ENCODE assay signal across 13 cellular contexts in genomic region chr12:71900091-71900490, GRCh38. TPM values are rescaled to one million over a fixed set of nuclear protein-coding genes. Genes with fewer than 3 reads are reported as not detected.
DNase-seq lines count a peak whose midpoint lies in the region; ATAC-seq and TF ChIP-seq lines count a peak whose summit lies in the region.
"Had no signal": no experiment of that assay in that cellular context is flagged by ENCODE, and none has a peak within 500 bp of the region (broad histone marks: within the 10 kb centered on the region; RNA-seq: fewer than 3 reads in every experiment).

No MANE protein-coding gene starts in this region.

- H3K4me3 ChIP-seq in adipocyte (ENCODE audit: low read length), result no peak overlapping the region

- DNase-seq in AG09319 (ENCODE audit: extremely low read depth, low read depth) (no peak), HFFc6 (peak; percentile 15), adipocyte (ENCODE audit: low read depth) (peak; percentile 22), iris pigment epithelial cell (ENCODE audit: low read depth) (peak; percentile 14), foreskin melanocyte (no peak), head of caudate nucleus (no peak), Right ventricle myocardium inferior (ENCODE audit: missing footprints) (no peak), NCI-H146 treated with DMSO at 0.1 percent for 48 hours (lab: John Stamatoyannopoulos, UW; ENCODE audit: unreplicated experiment) (no peak)
- DNase-seq: H7, NCI-H2107 had no signal

- no peak overlapping the region for H3K9ac ChIP-seq in adipocyte (ENCODE audit: low read length)

- no peaks in the 10 kb centered on the region for H3K9me3 ChIP-seq in adipocyte (ENCODE audit: control insufficient read depth, low read length)

- intact Hi-C loops in head of caudate nucleus (cut with DNase I) (no loop called here), Right ventricle myocardium inferior (cut with DNase I) (loop anchor here (10.0 kb wide), 1 partner anchor 115 kb away; no protein-coding TSS in a partner anchor)

- TF ChIP-seq CTCF in AG09319 (IDR thresholded peaks at IDR 0.05; ENCODE audit: low read depth, low read length), result peak; percentile 11
- TF ChIP-seq CTCF in HFFc6 (IDR thresholded peaks at IDR 0.05), result peak; percentile 77

- peaks cover 12% of the 10 kb centered on the region for H3K4me1 Mint-ChIP-seq in HFFc6 (ENCODE audit: low read depth)
- H3K4me1 Mint-ChIP-seq: brain; stimulated activated memory B cell treated with anti-CD40 and anti-IgM and Interleukin-4, amounts not matched to agents 10 μg/mL and 1 μg/mL and 100 μg/mL, for 72 hours had no signal

- peaks cover 88% of the 10 kb centered on the region for H3K36me3 ChIP-seq in adipocyte (ENCODE audit: control insufficient read depth, insufficient read depth, low read length, severe bottlenecking)

- peaks cover 25% of the 10 kb centered on the region; the same call in 1 of the 2 replicates for H3K36me3 Mint-ChIP-seq in HFFc6 (ENCODE audit: low read depth)

- no peak overlapping the region for H3K27ac Mint-ChIP-seq in HFFc6
- H3K27ac Mint-ChIP-seq: brain; stimulated activated memory B cell treated with anti-CD40 and anti-IgM and Interleukin-4, amounts not matched to agents 10 μg/mL and 1 μg/mL and 100 μg/mL, for 72 hours had no signal

- H3K27me3 ChIP-seq in adipocyte (replicated peaks; ENCODE audit: control insufficient read depth, insufficient read depth, low read length), result no peaks in the 10 kb centered on the region

- H3K27me3 Mint-ChIP-seq in HFFc6 (ENCODE audit: insufficient read depth), result no peaks in the 10 kb centered on the region
- H3K27me3 Mint-ChIP-seq: brain; stimulated activated memory B cell treated with anti-CD40 and anti-IgM and Interleukin-4, amounts not matched to agents 10 μg/mL and 1 μg/mL and 100 μg/mL, for 72 hours had no signal

- no peaks in the 10 kb centered on the region for H3K4me1 ChIP-seq in adipocyte (ENCODE audit: control insufficient read depth, insufficient read depth, low read length)

- ATAC-seq in Right ventricle myocardium inferior, result no peak
- ATAC-seq: stimulated activated memory B cell treated with anti-CD40 and anti-IgM and Interleukin-4, amounts not matched to agents 10 μg/mL and 1 μg/mL and 100 μg/mL, for 72 hours had no signal

- H3K9me3 Mint-ChIP-seq in HFFc6, result no peaks in the 10 kb centered on the region
- H3K9me3 Mint-ChIP-seq: brain; stimulated activated memory B cell treated with anti-CD40 and anti-IgM and Interleukin-4, amounts not matched to agents 10 μg/mL and 1 μg/mL and 100 μg/mL, for 72 hours had no signal

- no peak overlapping the region for H3K4me3 Mint-ChIP-seq in HFFc6
- H3K4me3 Mint-ChIP-seq: brain; stimulated activated memory B cell treated with anti-CD40 and anti-IgM and Interleukin-4, amounts not matched to agents 10 μg/mL and 1 μg/mL and 100 μg/mL, for 72 hours had no signal

RNA-seq across cellular contexts. Expression of gene TPH2, which starts 38.6 kb away (rescaled TPM):
- not detected for total RNA-seq in HFFc6 (2021; fragmentation: NEBNext Ultra II Directional; extraction: Animal tissue kit (Norgen Biotek cat#: 25700))
- not detected for total RNA-seq in Right ventricle myocardium inferior
- total RNA-seq: glomerular endothelial cell, H7 had no signal

Comparison
In these comparisons a context has a peak if more than half of its experiments do, and no peak if none do; other contexts are left out.
1. DNase-seq: peak in HFFc6 (single experiment), adipocyte (single experiment) and iris pigment epithelial cell (single experiment); none in AG09319 (single experiment), foreskin melanocyte (single experiment), head of caudate nucleus (0 of 42), Right ventricle myocardium inferior (single experiment) and NCI-H146 treated with DMSO at 0.1 percent for 48 hours (single experiment).